ENCODE assay signal across 1 cellular context in genomic region chr5:55146543-55147151, GRCh38.
TF ChIP-seq lines count a peak whose summit lies in the region.

No MANE protein-coding gene starts in this region.

TF ChIP-seq in GM23338, 12 proteins besides CTCF, POLR2A, EP300 and RAD21:
- peak; percentile 88 for TF ChIP-seq ZNF462 (CRISPR knock-in tag; IDR thresholded peaks at IDR 0.05)
- TF ChIP-seq POLR2AphosphoS5 (IDR thresholded peaks at IDR 0.05; ENCODE audit: low read depth): no peak
